32 cellular contexts compared by ENCODE assay signal in genomic region chr6:135546206-135546605, GRCh38.
"Had no signal": no experiment of that assay in that cellular context is flagged by ENCODE, and none has a peak within 500 bp of the region (broad histone marks: within the 10 kb centered on the region; RNA-seq: fewer than 3 reads in every experiment).

No MANE protein-coding gene starts in this region.

- H3K27ac ChIP-seq: ascending aorta, cardiac muscle cell, VCaP had no signal

- H3K9me3 ChIP-seq: ascending aorta had no signal

- H3K36me3 Mint-ChIP-seq: activated CD4-positive, alpha-beta memory T cell treated with anti-CD3 and anti-CD28 coated beads for 36 hours; activated naive CD8-positive, alpha-beta T cell treated with anti-CD3 and anti-CD28 coated beads for 36 hours; brain had no signal

- H3K4me3 ChIP-seq: ascending aorta, cardiac muscle cell had no signal

- DNase-seq: activated B cell treated with CpG ODN at 0.5 μM for 24 hours; activated CD4-positive, alpha-beta memory T cell treated with anti-CD3 and anti-CD28 coated beads for 36 hours; activated CD4-positive, alpha-beta T cell treated with anti-CD3 and anti-CD28 coated beads for 4 hours; activated CD4-positive, alpha-beta T cell treated with anti-CD3 and anti-CD28 coated beads, Interleukin-2, amount 10 ng/mL, durations not matched to agents 24 days and 14 days; activated CD4-positive, alpha-beta T cell treated with anti-CD3 and anti-CD28 coated beads, Interleukin-2, amount 50 U/mL, for 1 hour; activated CD4-positive, alpha-beta T cell treated with anti-CD3 and anti-CD28 coated beads, Interleukin-2, amount 50 U/mL, for 4 hours; activated CD4-positive, CD25-positive, alpha-beta regulatory T cell treated with anti-CD3 and anti-CD28 coated beads, Interleukin-2, amount 50 U/mL, for 72 hours; activated CD8-positive, alpha-beta memory T cell treated with anti-CD3 and anti-CD28 coated beads, Interleukin-2, amount 50 U/mL, for 4 hours; activated CD8-positive, alpha-beta T cell treated with anti-CD3 and anti-CD28 coated beads for 36 hours; activated effector memory CD4-positive, alpha-beta T cell treated with anti-CD3 and anti-CD28 coated beads, Interleukin-2, amount 50 U/mL, for 16 hours; activated gamma-delta T cell treated with Interleukin-2 at 50 U/mL for 16 hours; activated naive CD4-positive, alpha-beta T cell; activated naive CD4-positive, alpha-beta T cell treated with anti-CD3 and anti-CD28 coated beads for 36 hours; activated naive CD4-positive, alpha-beta T cell treated with anti-CD3 and anti-CD28 coated beads, Interleukin-2, amount 50 U/mL, for 16 hours; activated naive CD8-positive, alpha-beta T cell treated with anti-CD3 and anti-CD28 coated beads for 36 hours; activated T-cell treated with anti-CD3 and anti-CD28 coated beads for 4 hours; activated T-cell treated with anti-CD3 and anti-CD28 coated beads, Interleukin-2, amount 50 U/mL, for 24 hours; activated T-cell treated with anti-CD3 and anti-CD28 coated beads, Interleukin-2, amount 50 U/mL, for 48 hours; central memory CD4-positive, alpha-beta T cell; SW 1271; T-helper 1 cell; T-helper 2 cell; T-helper 9 cell had no signal

- H3K4me3 Mint-ChIP-seq: activated B cell treated with CpG ODN at 0.5 μM for 24 hours; activated CD4-positive, alpha-beta memory T cell treated with anti-CD3 and anti-CD28 coated beads for 36 hours; activated CD4-positive, alpha-beta T cell treated with anti-CD3 and anti-CD28 coated beads, Interleukin-2, amount 10 ng/mL, durations not matched to agents 24 days and 14 days; activated CD8-positive, alpha-beta T cell treated with anti-CD3 and anti-CD28 coated beads for 36 hours; activated naive CD4-positive, alpha-beta T cell treated with anti-CD3 and anti-CD28 coated beads for 36 hours; activated naive CD8-positive, alpha-beta T cell treated with anti-CD3 and anti-CD28 coated beads for 36 hours; activated T-cell treated with anti-CD3 and anti-CD28 coated beads, Interleukin-2, amount 50 U/mL, for 24 hours; activated T-helper 1 cell treated with anti-CD3 and anti-CD28 coated beads, Interleukin-12 subunit alpha, Interleukin-12 subunit beta, Interleukin-2, Interleukin-4 antibody, amounts not matched to agents 30 ng/mL and 10 ng/mL and 1 ng/mL, durations not matched to agents 14 hours and 24 hours and 36 hours; activated T-helper 17 cell treated with anti-CD3 and anti-CD28 coated beads, Interleukin-2, amount 50 U/mL, for 72 hours; brain; T-helper 1 cell treated with Interleukin-12 subunit alpha and Interleukin-12 subunit beta and Interleukin-4 antibody, amounts not matched to agents 30 μg/mL and 1 μg/mL, for 36 hours; T-helper 2 cell treated with Interferon-gamma antibody and Interleukin-4, amounts not matched to agents 5 μg/mL and 100 μg/mL, for 36 hours had no signal

- H3K27me3 Mint-ChIP-seq: activated CD4-positive, alpha-beta T cell treated with anti-CD3 and anti-CD28 coated beads, Interleukin-2, amount 10 ng/mL, durations not matched to agents 24 days and 14 days; activated naive CD8-positive, alpha-beta T cell treated with anti-CD3 and anti-CD28 coated beads for 36 hours had no signal

- H3K9me3 Mint-ChIP-seq: activated B cell treated with CpG ODN at 0.5 μM for 24 hours; activated CD4-positive, alpha-beta memory T cell treated with anti-CD3 and anti-CD28 coated beads for 36 hours; activated naive CD4-positive, alpha-beta T cell treated with anti-CD3 and anti-CD28 coated beads for 36 hours; activated T-cell treated with anti-CD3 and anti-CD28 coated beads, Interleukin-2, amount 50 U/mL, for 24 hours; activated T-helper 17 cell treated with anti-CD3 and anti-CD28 coated beads, Interleukin-2, amount 50 U/mL, for 72 hours had no signal

- H3K36me3 ChIP-seq: ascending aorta, cardiac muscle cell had no signal

- H3K27me3 ChIP-seq: ascending aorta, cardiac muscle cell had no signal

- H3K4me1 Mint-ChIP-seq: activated B cell treated with CpG ODN at 0.5 μM for 24 hours; activated naive CD8-positive, alpha-beta T cell treated with anti-CD3 and anti-CD28 coated beads for 36 hours; activated T-helper 17 cell treated with anti-CD3 and anti-CD28 coated beads, Interleukin-2, amount 50 U/mL, for 72 hours; brain had no signal

- H3K4me1 ChIP-seq: ascending aorta had no signal

- ATAC-seq: activated CD8-positive, alpha-beta T cell treated with anti-CD3 and anti-CD28 coated beads for 36 hours; activated naive CD4-positive, alpha-beta T cell treated with anti-CD3 and anti-CD28 coated beads, Interleukin-2, amount 50 U/mL, for 72 hours; activated T-helper 17 cell treated with anti-CD3 and anti-CD28 coated beads, Interleukin-2, amount 50 U/mL, for 72 hours had no signal

- H3K27ac Mint-ChIP-seq: activated B cell treated with CpG ODN at 0.5 μM for 24 hours; activated CD4-positive, alpha-beta memory T cell treated with anti-CD3 and anti-CD28 coated beads for 36 hours; activated CD4-positive, alpha-beta T cell treated with anti-CD3 and anti-CD28 coated beads, Interleukin-2, amount 10 ng/mL, durations not matched to agents 24 days and 14 days; activated CD8-positive, alpha-beta T cell treated with anti-CD3 and anti-CD28 coated beads for 36 hours; activated naive CD4-positive, alpha-beta T cell treated with anti-CD3 and anti-CD28 coated beads for 36 hours; activated naive CD4-positive, alpha-beta T cell treated with anti-CD3 and anti-CD28 coated beads, Interleukin-2, amount 50 U/mL, for 72 hours; activated naive CD8-positive, alpha-beta T cell treated with anti-CD3 and anti-CD28 coated beads for 36 hours; activated T-cell treated with anti-CD3 and anti-CD28 coated beads, Interleukin-2, amount 50 U/mL, for 24 hours; activated T-helper 1 cell treated with anti-CD3 and anti-CD28 coated beads, Interleukin-12 subunit alpha, Interleukin-12 subunit beta, Interleukin-2, Interleukin-4 antibody, amounts not matched to agents 30 ng/mL and 10 ng/mL and 1 ng/mL, durations not matched to agents 14 hours and 24 hours and 36 hours; activated T-helper 17 cell treated with anti-CD3 and anti-CD28 coated beads, Interleukin-2, amount 50 U/mL, for 72 hours; brain; T-helper 1 cell treated with Interleukin-12 subunit alpha and Interleukin-12 subunit beta and Interleukin-4 antibody, amounts not matched to agents 30 μg/mL and 1 μg/mL, for 36 hours; T-helper 2 cell treated with Interferon-gamma antibody and Interleukin-4, amounts not matched to agents 5 μg/mL and 100 μg/mL, for 36 hours had no signal
